In the genomic region with DNA sequence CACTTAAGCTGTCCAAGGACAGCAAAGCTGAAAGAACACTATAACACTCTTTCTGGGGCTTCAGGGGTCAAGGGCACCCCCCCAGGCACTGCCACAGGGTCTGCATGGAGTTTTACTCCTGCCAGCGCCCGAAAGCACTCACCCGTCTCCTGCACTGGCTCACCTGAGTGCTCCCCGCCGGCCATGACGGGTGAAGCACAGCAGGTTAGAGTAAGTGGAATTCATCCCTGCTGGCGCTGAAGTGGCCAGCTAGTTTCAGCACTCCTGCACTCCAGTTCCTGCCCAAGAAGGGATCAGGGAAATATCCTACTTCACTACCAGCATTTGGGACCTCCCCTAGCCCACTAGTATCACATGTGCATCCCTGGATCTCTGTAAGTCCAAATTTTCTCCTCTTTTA, we compare ENCODE assay signal across 25 cellular contexts.
"Had no signal": no experiment of that assay in that cellular context is flagged by ENCODE, and none has a peak within 500 bp of the region (broad histone marks: within the 10 kb centered on the region; RNA-seq: fewer than 3 reads in every experiment).

No MANE protein-coding gene starts in this region.

- H3K4me1 ChIP-seq: colonic mucosa, esophagus squamous epithelium, prostate gland, vagina had no signal

- H3K4me2 ChIP-seq: neural progenitor cell, smooth muscle cell had no signal

- H3K27me3 ChIP-seq: colonic mucosa, esophagus squamous epithelium, heart right ventricle, neural progenitor cell, right atrium auricular region, transverse colon, vagina had no signal

- H2AFZ ChIP-seq: neural progenitor cell had no signal

- DNase-seq: colonic mucosa; effector memory CD4-positive, alpha-beta T cell; esophagus squamous epithelium; glutamatergic neuron; heart right ventricle; hippocampal formation; mesenchymal stem cell; midbrain; naive thymus-derived CD4-positive, alpha-beta T cell; nucleus accumbens; stimulated activated CD4-positive, alpha-beta T cell treated with anti-CD3 and anti-CD28 coated beads, Interleukin-12 subunit alpha, Interleukin-12 subunit beta, amount 100 ng/mL, for 4 hours; stimulated activated CD4-positive, alpha-beta T cell treated with anti-CD3 and anti-CD28 coated beads, Interleukin-1b, Interleukin-23, amount 100 ng/mL, for 48 hours; stimulated activated CD4-positive, alpha-beta T cell treated with anti-CD3 and anti-CD28 coated beads, Interleukin-4, amount 100 ng/mL, for 1 hour; stimulated activated CD8-positive, alpha-beta memory T cell treated with anti-CD3 and anti-CD28 coated beads, Interleukin-4, amount 100 ng/mL, for 48 hours; stimulated activated naive CD4-positive, alpha-beta T cell; stimulated activated naive CD8-positive, alpha-beta T cell treated with anti-CD3 and anti-CD28 coated beads, Interleukin-15, amount 100 ng/mL, for 72 hours; transverse colon had no signal

- H3K4me3 ChIP-seq: colonic mucosa, esophagus squamous epithelium, heart right ventricle, neural progenitor cell, prostate gland, right atrium auricular region, smooth muscle cell, thoracic aorta, transverse colon, vagina had no signal

- H3K27ac ChIP-seq: colonic mucosa, esophagus squamous epithelium, heart right ventricle, neural progenitor cell, prostate gland, right atrium auricular region, thoracic aorta, transverse colon, vagina had no signal

- H3K9ac ChIP-seq: neural progenitor cell had no signal

- ATAC-seq: heart right ventricle; left lobe of liver; naive thymus-derived CD4-positive, alpha-beta T cell; sciatic nerve; stimulated activated naive CD8-positive, alpha-beta T cell treated with anti-CD3 and anti-CD28 coated beads, Interleukin-15, amount 100 ng/mL, for 72 hours had no signal

- H3K36me3 ChIP-seq: colonic mucosa, esophagus squamous epithelium, heart right ventricle, neural progenitor cell, prostate gland, right atrium auricular region, thoracic aorta, transverse colon, vagina had no signal

- H3K9me3 ChIP-seq: colonic mucosa, esophagus squamous epithelium, heart right ventricle, prostate gland, right atrium auricular region, thoracic aorta, transverse colon, vagina had no signal
